In genomic region chr3:15645246-15645645, GRCh38 we compare ENCODE assay signal across 16 cellular contexts. TPM values are rescaled to one million over a fixed set of nuclear protein-coding genes. Genes with fewer than 3 reads are reported as not detected.
DNase-seq lines count a peak whose midpoint lies in the region; ATAC-seq and TF ChIP-seq lines count a peak whose summit lies in the region.
"Had no signal": no experiment of that assay in that cellular context is flagged by ENCODE, and none has a peak within 500 bp of the region (broad histone marks: within the 10 kb centered on the region; RNA-seq: fewer than 3 reads in every experiment).

No MANE protein-coding gene starts in this region.

- H3K4me2 ChIP-seq in BLaER1 treated with 17β-estradiol and CSF1 and Interleukin-3, amounts not matched to agents 10 nM and 100 nM, result peak overlapping the region in 9 of 11 experiments; percentile 87 to 97 (median 94); a peak in 16 of 22 replicates
- H3K4me2 ChIP-seq in hepatocyte, result no peak overlapping the region
- H3K4me2 ChIP-seq in skeletal muscle satellite cell (ENCODE audit: low read length), result peak overlapping the region; percentile 66

- H3K27me3 ChIP-seq in BLaER1 treated with 17β-estradiol and CSF1 and Interleukin-3, amounts not matched to agents 10 nM and 100 nM, result peaks cover 0 to 32% (median 15%) of the 10 kb centered on the region in 11 experiments; a peak in 12 of 22 replicates
- no peaks in the 10 kb centered on the region for H3K27me3 ChIP-seq in hepatocyte
- H3K27me3 ChIP-seq in skeletal muscle satellite cell (ENCODE audit: control insufficient read depth, insufficient read depth, low read length), result no peaks in the 10 kb centered on the region

- peak overlapping the region in 3 of 11 experiments; percentile 11 to 34 (median 21); a peak in 5 of 22 replicates for H3K27ac ChIP-seq in BLaER1 treated with 17β-estradiol and CSF1 and Interleukin-3, amounts not matched to agents 10 nM and 100 nM
- H3K27ac ChIP-seq in hepatocyte, result peak overlapping the region; percentile 74

- H3K9me3 Mint-ChIP-seq in activated T-helper 2 cell treated with anti-CD3 and anti-CD28 coated beads, Interferon-gamma antibody, Interleukin-2, Interleukin-4, amounts not matched to agents 10 μg/mL and 5 μg/mL and 100 μg/mL, durations not matched to agents 14 hours and 24 hours and 36 hours, result peaks cover 5% of the 10 kb centered on the region

- intact Hi-C loops in activated T-helper 2 cell treated with anti-CD3 and anti-CD28 coated beads, Interferon-gamma antibody, Interleukin-2, Interleukin-4, amounts not matched to agents 10 μg/mL and 5 μg/mL and 100 μg/mL, durations not matched to agents 14 hours and 24 hours and 36 hours (cut with micrococcal nuclease), result no loop called here

- TF ChIP-seq CTCF in hepatocyte (IDR thresholded peaks at IDR 0.05; ENCODE audit: poor library complexity) (no peak), GM13976 (IDR thresholded peaks at IDR 0.05; ENCODE audit: borderline replicate concordance, control extremely low read depth, extremely low read depth, insufficient read depth, missing control alignments) (no peak)

- no peaks in the 10 kb centered on the region for H3K27me3 Mint-ChIP-seq in activated T-helper 2 cell treated with anti-CD3 and anti-CD28 coated beads, Interferon-gamma antibody, Interleukin-2, Interleukin-4, amounts not matched to agents 10 μg/mL and 5 μg/mL and 100 μg/mL, durations not matched to agents 14 hours and 24 hours and 36 hours (ENCODE audit: low read depth)
- H3K27me3 Mint-ChIP-seq: progenitor cell of endocrine pancreas had no signal

- peaks cover 28% of the 10 kb centered on the region for H3K36me3 Mint-ChIP-seq in activated T-helper 2 cell treated with anti-CD3 and anti-CD28 coated beads, Interferon-gamma antibody, Interleukin-2, Interleukin-4, amounts not matched to agents 10 μg/mL and 5 μg/mL and 100 μg/mL, durations not matched to agents 14 hours and 24 hours and 36 hours (ENCODE audit: low read depth)

- no peaks in the 10 kb centered on the region; a peak in 1 of 22 replicates for H3K36me3 ChIP-seq in BLaER1 treated with 17β-estradiol and CSF1 and Interleukin-3, amounts not matched to agents 10 nM and 100 nM
- H3K36me3 ChIP-seq in hepatocyte (replicated peaks; ENCODE audit: insufficient read depth, low read depth), result no peaks in the 10 kb centered on the region
- H3K36me3 ChIP-seq in skeletal muscle satellite cell (ENCODE audit: insufficient read depth, low read length), result no peaks in the 10 kb centered on the region

- no peak for ATAC-seq in GM21360 (IDR thresholded peaks at IDR 0.05; ENCODE audit: unreplicated experiment)
- ATAC-seq: activated CD8-positive, alpha-beta memory T cell treated with anti-CD3 and anti-CD28 coated beads, Interleukin-2, amount 10 ng/mL, durations not matched to agents 7 days and 5 days; naive thymus-derived CD4-positive, alpha-beta T cell had no signal

- H3K4me3 ChIP-seq in BLaER1 treated with 17β-estradiol and CSF1 and Interleukin-3, amounts not matched to agents 10 nM and 100 nM, result no peak overlapping the region
- H3K4me3 ChIP-seq in hepatocyte (no peak overlapping the region), skeletal muscle satellite cell (ENCODE audit: low read length) (no peak overlapping the region)

- no peak overlapping the region for H3K9ac ChIP-seq in BLaER1 treated with 17β-estradiol and CSF1 and Interleukin-3, amounts not matched to agents 10 nM and 100 nM
- peak overlapping the region; percentile 82 for H3K9ac ChIP-seq in skeletal muscle satellite cell (ENCODE audit: low read depth, low read length)

- H4K20me1 ChIP-seq in BLaER1 treated with 17β-estradiol and CSF1 and Interleukin-3, amounts not matched to agents 10 nM and 100 nM, result peaks cover 0 to 12% (median 0%) of the 10 kb centered on the region in 11 experiments; a peak in 3 of 22 replicates
- no peaks in the 10 kb centered on the region for H4K20me1 ChIP-seq in hepatocyte (ENCODE audit: insufficient read depth, poor library complexity, severe bottlenecking)

- H2AFZ ChIP-seq in hepatocyte, result no peak overlapping the region

- peaks cover 48% of the 10 kb centered on the region for H3K4me1 Mint-ChIP-seq in activated T-helper 2 cell treated with anti-CD3 and anti-CD28 coated beads, Interferon-gamma antibody, Interleukin-2, Interleukin-4, amounts not matched to agents 10 μg/mL and 5 μg/mL and 100 μg/mL, durations not matched to agents 14 hours and 24 hours and 36 hours (ENCODE audit: low read depth)

- H3K27ac Mint-ChIP-seq in activated T-helper 2 cell treated with anti-CD3 and anti-CD28 coated beads, Interferon-gamma antibody, Interleukin-2, Interleukin-4, amounts not matched to agents 10 μg/mL and 5 μg/mL and 100 μg/mL, durations not matched to agents 14 hours and 24 hours and 36 hours, result peak overlapping the region; percentile 18
- H3K27ac Mint-ChIP-seq: activated CD8-positive, alpha-beta memory T cell treated with anti-CD3 and anti-CD28 coated beads, Interleukin-2, amount 10 ng/mL, durations not matched to agents 7 days and 5 days; progenitor cell of endocrine pancreas; stimulated activated naive CD8-positive, alpha-beta T cell treated with anti-CD3 and anti-CD28 coated beads, Interleukin-15, Interleukin-2, amounts not matched to agents 100 ng/mL and 50 ng/mL, for 24 hours had no signal

- DNase-seq in activated T-helper 2 cell treated with anti-CD3 and anti-CD28 coated beads, Interferon-gamma antibody, Interleukin-2, Interleukin-4, amounts not matched to agents 10 μg/mL and 5 μg/mL and 100 μg/mL, durations not matched to agents 14 hours and 24 hours and 36 hours (ENCODE audit: low spot score), result no peak
- DNase-seq in hepatocyte (ENCODE audit: low spot score) (no peak), HEK293T (ENCODE audit: extremely low spot score) (no peak), T-helper 9 cell (no peak), GM13976 (ENCODE audit: low spot score) (no peak)
- DNase-seq: activated CD8-positive, alpha-beta memory T cell treated with anti-CD3 and anti-CD28 coated beads, Interleukin-2, amount 10 ng/mL, durations not matched to agents 7 days and 5 days; activated gamma-delta T cell treated with Interleukin-2 at 50 U/mL for 16 hours; naive thymus-derived CD4-positive, alpha-beta T cell; NCI-H1694; SHP77 treated with DMSO at 0.1 percent for 48 hours; stimulated activated CD4-positive, alpha-beta T cell treated with anti-CD3 and anti-CD28 coated beads, Interleukin-15, amount 100 ng/mL, for 24 hours had no signal

- peaks cover 33 to 58% (median 45%) of the 10 kb centered on the region in 10 experiments for H3K4me1 ChIP-seq in BLaER1 treated with 17β-estradiol and CSF1 and Interleukin-3, amounts not matched to agents 10 nM and 100 nM
- H3K4me1 ChIP-seq in hepatocyte (ENCODE audit: insufficient read depth) (no peaks in the 10 kb centered on the region), skeletal muscle satellite cell (ENCODE audit: control insufficient read depth, insufficient read depth, low read length) (peaks cover 40% of the 10 kb centered on the region)

- whole genome bisulfite sequencing in hepatocyte (ENCODE audit: low lambda C conversion rate, missing lambda C conversion rate), result 98% methylated on average over 6 of the region's 6 CpGs

- POLR2A ChIA-PET in HEK293T (lab: Yijun Ruan, JAX), result no interaction called here

- H3K9me3 ChIP-seq in BLaER1 treated with 17β-estradiol and CSF1 and Interleukin-3, amounts not matched to agents 10 nM and 100 nM (replicated peaks in 1 of 11), result peaks cover 0 to 20% (median 11%) of the 10 kb centered on the region in 11 experiments; a peak in 12 of 22 replicates
- no peaks in the 10 kb centered on the region for H3K9me3 ChIP-seq in hepatocyte (ENCODE audit: low read depth)
- H3K9me3 ChIP-seq in skeletal muscle satellite cell (replicated peaks; ENCODE audit: low read length), result no peaks in the 10 kb centered on the region

- H3K79me2 ChIP-seq in hepatocyte, result no peaks in the 10 kb centered on the region

- H3K4me3 Mint-ChIP-seq in activated T-helper 2 cell treated with anti-CD3 and anti-CD28 coated beads, Interferon-gamma antibody, Interleukin-2, Interleukin-4, amounts not matched to agents 10 μg/mL and 5 μg/mL and 100 μg/mL, durations not matched to agents 14 hours and 24 hours and 36 hours (ENCODE audit: low read depth), result no peak overlapping the region
- H3K4me3 Mint-ChIP-seq: activated CD8-positive, alpha-beta memory T cell treated with anti-CD3 and anti-CD28 coated beads, Interleukin-2, amount 10 ng/mL, durations not matched to agents 7 days and 5 days; stimulated activated naive CD8-positive, alpha-beta T cell treated with anti-CD3 and anti-CD28 coated beads, Interleukin-15, Interleukin-2, amounts not matched to agents 100 ng/mL and 50 ng/mL, for 24 hours had no signal

- no peaks in the 10 kb centered on the region for H3K9me2 ChIP-seq in hepatocyte (replicated peaks; ENCODE audit: insufficient read depth)

- in situ Hi-C loops in GM13976 (cut with MboI; ENCODE audit: low sequenced_read_pairs, unreplicated experiment), result no loop called here

- CTCF ChIA-PET in HEK293T (lab: Yijun Ruan, JAX), result interaction anchor here (0.6 kb wide), 1 partner anchor 380 kb away, joined by 3 read pairs; no protein-coding TSS in a partner anchor

TF ChIP-seq in HEK293T, 16 proteins besides CTCF, POLR2A, EP300 and RAD21:
- no peak for TF ChIP-seq LEF1 (IDR thresholded peaks at IDR 0.05; ENCODE audit: borderline replicate concordance)
- TF ChIP-seq L3MBTL2 (conservative IDR thresholded peaks at IDR 0.05), result no peak
- TF ChIP-seq SP1 (IDR thresholded peaks at IDR 0.05), result no peak

RNA-seq across cellular contexts. Expression of gene BTD, which starts 43.7 kb away (rescaled TPM):
- 3.9 and 4.8 TPM in 2 replicates for total RNA-seq in activated T-helper 2 cell treated with anti-CD3 and anti-CD28 coated beads, Interferon-gamma antibody, Interleukin-2, Interleukin-4, amounts not matched to agents 10 μg/mL and 5 μg/mL and 100 μg/mL, durations not matched to agents 14 hours and 24 hours and 36 hours
- total RNA-seq in hepatocyte, result 37.6 and 37.9 TPM in 2 replicates
- polyA plus RNA-seq in hepatocyte, result 28.4 and 30.2 TPM in 2 replicates
- 7.4 and 12.9 TPM in 2 replicates for total RNA-seq in skeletal muscle satellite cell (2012; rRNA removed)

RNA-seq across cellular contexts. Expression of gene HACL1, which starts 43.9 kb away (rescaled TPM):
- 22.8 TPM in 2 replicates for total RNA-seq in activated T-helper 2 cell treated with anti-CD3 and anti-CD28 coated beads, Interferon-gamma antibody, Interleukin-2, Interleukin-4, amounts not matched to agents 10 μg/mL and 5 μg/mL and 100 μg/mL, durations not matched to agents 14 hours and 24 hours and 36 hours
- total RNA-seq in hepatocyte, result 23.0 and 25.3 TPM in 2 replicates
- polyA plus RNA-seq in hepatocyte, result 18.7 and 21.6 TPM in 2 replicates
- total RNA-seq in skeletal muscle satellite cell (2012; rRNA removed), result 24.1 and 24.9 TPM in 2 replicates
